In the genomic region with DNA sequence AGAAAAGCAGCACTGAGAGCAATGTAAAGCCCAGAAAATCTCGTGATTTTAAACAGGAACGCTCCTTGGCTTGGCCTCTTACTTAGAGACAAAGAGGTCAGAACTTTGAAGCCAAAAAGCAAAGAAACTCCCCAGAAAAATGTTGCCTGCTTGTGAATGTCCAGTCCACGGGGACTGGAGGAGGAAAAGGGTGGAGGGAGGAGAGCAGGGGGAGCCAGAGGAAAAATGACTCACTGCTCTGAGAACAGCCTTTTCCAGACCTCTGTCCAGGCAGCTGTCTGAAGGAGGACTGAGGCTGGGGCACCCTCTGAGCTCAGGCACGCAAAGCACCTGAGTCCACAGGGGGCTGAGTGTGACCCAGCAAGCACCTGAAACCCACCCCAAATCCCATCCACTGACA, we compare ENCODE assay signal across 10 cellular contexts.
A peak's percentile ranks its signal among the peaks of the same experiment; 100 is the strongest.
DNase-seq lines count a peak whose midpoint lies in the region; ATAC-seq, FAIRE-seq and TF ChIP-seq lines count a peak whose summit lies in the region.
"Had no signal": no experiment of that assay in that cellular context is flagged by ENCODE, and none has a peak within 500 bp of the region (broad histone marks: within the 10 kb centered on the region; RNA-seq: fewer than 3 reads in every experiment).

No MANE protein-coding gene starts in this region.

- H3K27me3 ChIP-seq in bronchial epithelial cell (ENCODE audit: control insufficient read depth, insufficient read depth, low read length): no peaks in the 10 kb centered on the region
- H3K27me3 ChIP-seq in stomach smooth muscle (ENCODE audit: control insufficient read depth in 1 of 2, insufficient read depth in 2 of 2, low read length in 2 of 2): no peaks in the 10 kb centered on the region

- no peaks in the 10 kb centered on the region for H3K9me3 ChIP-seq in HEK293 (ENCODE audit: control insufficient read depth, insufficient read depth, low read depth, low read length)
- no peaks in the 10 kb centered on the region for H3K9me3 ChIP-seq in stomach smooth muscle (ENCODE audit: control insufficient read depth in 2 of 2, low read length in 2 of 2)

- POLR2A ChIA-PET in HEK293 (lab: Yijun Ruan, JAX): interaction anchor here (1.4 kb wide), 1 partner anchor 14 kb away, joined by 3 read pairs; no protein-coding TSS in a partner anchor

- H3K27ac ChIP-seq in HEK293 (ENCODE audit: extremely low read depth, low read depth, low read length) (no peak overlapping the region), stomach smooth muscle (ENCODE audit: low read length) (peak overlapping the region; percentile 83)
- H3K27ac ChIP-seq: HL-60, SK-N-MC had no signal

- no peak overlapping the region for H3K4me3 Mint-ChIP-seq in natural killer cell treated with Interleukin-12 subunit alpha and Interleukin-12 subunit beta and Interleukin-15 and Interleukin-18, amount 100 ng/mL, for 72 hours

- H3K27me3 Mint-ChIP-seq in natural killer cell treated with Interleukin-12 subunit alpha and Interleukin-12 subunit beta and Interleukin-15 and Interleukin-18, amount 100 ng/mL, for 72 hours: no peaks in the 10 kb centered on the region

- CTCF ChIA-PET in HEK293 (lab: Yijun Ruan, JAX): interaction anchor here (0.6 to 1.7 kb wide), 2 partner anchors 13 to 64 kb away, joined by 3 to 5 read pairs; no protein-coding TSS in a partner anchor

- H3K9me3 Mint-ChIP-seq in natural killer cell treated with Interleukin-12 subunit alpha and Interleukin-12 subunit beta and Interleukin-15 and Interleukin-18, amount 100 ng/mL, for 72 hours: no peaks in the 10 kb centered on the region

- H3K36me3 ChIP-seq in HEK293 (ENCODE audit: control insufficient read depth in 2 of 2, insufficient read depth in 1 of 2, low read length in 2 of 2) (peaks cover 0 to 25% of the 10 kb centered on the region in 2 experiments; a peak in 1 of 3 replicates), bronchial epithelial cell (ENCODE audit: control insufficient read depth, insufficient read depth, low read length) (peaks cover 6% of the 10 kb centered on the region), stomach smooth muscle (ENCODE audit: control insufficient read depth in 2 of 2, insufficient read depth in 2 of 2, low read length in 2 of 2) (peaks cover 22 to 35% of the 10 kb centered on the region in 2 donors)

- ATAC-seq in left lobe of liver (peak; percentile 40), GM18511 (IDR thresholded peaks at IDR 0.05; ENCODE audit: unreplicated experiment) (no peak)
- no peak for ATAC-seq in natural killer cell treated with Interleukin-12 subunit alpha and Interleukin-12 subunit beta and Interleukin-15 and Interleukin-18, amount 100 ng/mL, for 72 hours

- TF ChIP-seq CTCF in HEK293 (tag by site-specific recombination; IDR thresholded peaks at IDR 0.05): no peak
- no peak for TF ChIP-seq CTCF in bronchial epithelial cell (IDR thresholded peaks at IDR 0.05; ENCODE audit: insufficient read depth, low read length, severe bottlenecking)

- H3K4me1 ChIP-seq in HEK293 (ENCODE audit: control insufficient read depth, insufficient read depth, low read length) (no peaks in the 10 kb centered on the region), stomach smooth muscle (ENCODE audit: control insufficient read depth, insufficient read depth, low read length) (peaks cover 44% of the 10 kb centered on the region)

- no peak for FAIRE-seq in bronchial epithelial cell (lab: Jason Lieb, UNC)

- no peak overlapping the region for H3K27ac Mint-ChIP-seq in natural killer cell treated with Interleukin-12 subunit alpha and Interleukin-12 subunit beta and Interleukin-15 and Interleukin-18, amount 100 ng/mL, for 72 hours

- peak overlapping the region; percentile 48 to 58 for H3K9ac ChIP-seq in stomach smooth muscle (ENCODE audit: low read length in 2 of 2)

- H3K4me3 ChIP-seq in HEK293 (ENCODE audit: low read depth, low read length) (no peak overlapping the region), bronchial epithelial cell (ENCODE audit: low read depth, low read length) (no peak overlapping the region), stomach smooth muscle (ENCODE audit: low read length in 2 of 2) (peak overlapping the region; percentile 29 to 47)
- H3K4me3 ChIP-seq: SK-N-MC had no signal

- peaks cover 8% of the 10 kb centered on the region for H3K36me3 Mint-ChIP-seq in natural killer cell treated with Interleukin-12 subunit alpha and Interleukin-12 subunit beta and Interleukin-15 and Interleukin-18, amount 100 ng/mL, for 72 hours

- DNase-seq in bronchial epithelial cell (ENCODE audit: low read depth): peak; percentile 66
- no peak for DNase-seq in left lobe of liver (ENCODE audit: low spot score)
- no peak for DNase-seq in NAMALWA (ENCODE audit: low spot score)
- DNase-seq in natural killer cell treated with Interleukin-12 subunit alpha and Interleukin-12 subunit beta and Interleukin-15 and Interleukin-18, amount 100 ng/mL, for 72 hours (ENCODE audit: low spot score): no peak
- DNase-seq in activated CD4-positive, CD25-positive, alpha-beta regulatory T cell treated with anti-CD3 and anti-CD28 coated beads, Interleukin-2, amount 50 U/mL, for 72 hours: no peak

- H3K4me1 Mint-ChIP-seq in natural killer cell treated with Interleukin-12 subunit alpha and Interleukin-12 subunit beta and Interleukin-15 and Interleukin-18, amount 100 ng/mL, for 72 hours (ENCODE audit: low read depth in 2 of 2): peaks cover 20 to 25% of the 10 kb centered on the region in 2 donors

TF ChIP-seq in HEK293, 187 proteins besides CTCF, POLR2A, EP300 and RAD21:
- TF ChIP-seq ZNF610 (tag by site-specific recombination; IDR thresholded peaks at IDR 0.05; ENCODE audit: borderline replicate concordance): no peak
- 0 out of 2 replicates have a peak, but pooled peaks have one; percentile 1 for TF ChIP-seq ZFHX2 (tag by site-specific recombination; conservative IDR thresholded peaks at IDR 0.05)
- TF ChIP-seq, protein P1, sequence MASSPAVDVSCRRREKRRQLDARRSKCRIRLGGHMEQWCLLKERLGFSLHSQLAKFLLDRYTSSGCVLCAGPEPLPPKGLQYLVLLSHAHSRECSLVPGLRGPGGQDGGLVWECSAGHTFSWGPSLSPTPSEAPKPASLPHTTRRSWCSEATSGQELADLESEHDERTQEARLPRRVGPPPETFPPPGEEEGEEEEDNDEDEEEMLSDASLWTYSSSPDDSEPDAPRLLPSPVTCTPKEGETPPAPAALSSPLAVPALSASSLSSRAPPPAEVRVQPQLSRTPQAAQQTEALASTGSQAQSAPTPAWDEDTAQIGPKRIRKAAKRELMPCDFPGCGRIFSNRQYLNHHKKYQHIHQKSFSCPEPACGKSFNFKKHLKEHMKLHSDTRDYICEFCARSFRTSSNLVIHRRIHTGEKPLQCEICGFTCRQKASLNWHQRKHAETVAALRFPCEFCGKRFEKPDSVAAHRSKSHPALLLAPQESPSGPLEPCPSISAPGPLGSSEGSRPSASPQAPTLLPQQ (tag by site-specific recombination; IDR thresholded peaks at IDR 0.05): no peak
- no peak for TF ChIP-seq ZBTB7A (tag by site-specific recombination; IDR thresholded peaks at IDR 0.05; ENCODE audit: low read depth)
- TF ChIP-seq ELK4 (IDR thresholded peaks at IDR 0.05; ENCODE audit: borderline replicate concordance, low read depth, low read length): no peak
- peak; percentile 29; the same call in 1 of the 2 replicates for TF ChIP-seq MZF1 (tag by site-specific recombination; IDR thresholded peaks at IDR 0.05; ENCODE audit: borderline replicate concordance)

Comparison
In these comparisons a context has a peak if more than half of its experiments do, and no peak if none do; other contexts are left out.
1. H3K4me3 ChIP-seq: peak in stomach smooth muscle (2 of 2); none in HEK293 (single experiment) and bronchial epithelial cell (single experiment).